2 cellular contexts compared by ENCODE assay signal in the genomic region with DNA sequence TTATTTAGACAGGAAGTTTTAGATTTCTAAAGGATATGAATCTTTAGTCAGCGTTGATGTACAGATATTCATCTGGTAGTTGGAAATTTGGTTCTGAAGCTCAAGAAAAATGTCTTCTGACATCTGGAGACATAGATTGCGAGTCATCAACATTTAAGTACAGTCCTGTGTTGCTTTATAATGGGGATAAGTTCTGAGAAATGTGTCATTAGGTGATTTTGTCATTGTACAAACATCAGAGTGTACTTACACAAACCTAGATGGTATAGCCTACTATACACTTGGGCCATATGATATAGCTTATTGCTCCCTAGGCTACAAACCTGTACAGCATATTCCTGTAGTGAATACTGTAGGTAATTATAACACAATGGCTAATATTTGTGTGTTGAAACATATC.
TF ChIP-seq lines count a peak whose summit lies in the region.

No MANE protein-coding gene starts in this region.

TF ChIP-seq in GM23338, 12 proteins besides CTCF, POLR2A, EP300 and RAD21 (continued from another document):
- no peak for TF ChIP-seq CREB1 (CRISPR knock-in tag; IDR thresholded peaks at IDR 0.05; ENCODE audit: low read depth)
- TF ChIP-seq, protein P1, sequence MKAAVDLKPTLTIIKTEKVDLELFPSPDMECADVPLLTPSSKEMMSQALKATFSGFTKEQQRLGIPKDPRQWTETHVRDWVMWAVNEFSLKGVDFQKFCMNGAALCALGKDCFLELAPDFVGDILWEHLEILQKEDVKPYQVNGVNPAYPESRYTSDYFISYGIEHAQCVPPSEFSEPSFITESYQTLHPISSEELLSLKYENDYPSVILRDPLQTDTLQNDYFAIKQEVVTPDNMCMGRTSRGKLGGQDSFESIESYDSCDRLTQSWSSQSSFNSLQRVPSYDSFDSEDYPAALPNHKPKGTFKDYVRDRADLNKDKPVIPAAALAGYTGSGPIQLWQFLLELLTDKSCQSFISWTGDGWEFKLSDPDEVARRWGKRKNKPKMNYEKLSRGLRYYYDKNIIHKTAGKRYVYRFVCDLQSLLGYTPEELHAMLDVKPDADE (IDR thresholded peaks at IDR 0.05), result no peak
- TF ChIP-seq ZNF331 (CRISPR knock-in tag; IDR thresholded peaks at IDR 0.05; ENCODE audit: low read depth), result no peak
- no peak for TF ChIP-seq ZNF114 (CRISPR knock-in tag; IDR thresholded peaks at IDR 0.05)
- TF ChIP-seq, protein P2, sequence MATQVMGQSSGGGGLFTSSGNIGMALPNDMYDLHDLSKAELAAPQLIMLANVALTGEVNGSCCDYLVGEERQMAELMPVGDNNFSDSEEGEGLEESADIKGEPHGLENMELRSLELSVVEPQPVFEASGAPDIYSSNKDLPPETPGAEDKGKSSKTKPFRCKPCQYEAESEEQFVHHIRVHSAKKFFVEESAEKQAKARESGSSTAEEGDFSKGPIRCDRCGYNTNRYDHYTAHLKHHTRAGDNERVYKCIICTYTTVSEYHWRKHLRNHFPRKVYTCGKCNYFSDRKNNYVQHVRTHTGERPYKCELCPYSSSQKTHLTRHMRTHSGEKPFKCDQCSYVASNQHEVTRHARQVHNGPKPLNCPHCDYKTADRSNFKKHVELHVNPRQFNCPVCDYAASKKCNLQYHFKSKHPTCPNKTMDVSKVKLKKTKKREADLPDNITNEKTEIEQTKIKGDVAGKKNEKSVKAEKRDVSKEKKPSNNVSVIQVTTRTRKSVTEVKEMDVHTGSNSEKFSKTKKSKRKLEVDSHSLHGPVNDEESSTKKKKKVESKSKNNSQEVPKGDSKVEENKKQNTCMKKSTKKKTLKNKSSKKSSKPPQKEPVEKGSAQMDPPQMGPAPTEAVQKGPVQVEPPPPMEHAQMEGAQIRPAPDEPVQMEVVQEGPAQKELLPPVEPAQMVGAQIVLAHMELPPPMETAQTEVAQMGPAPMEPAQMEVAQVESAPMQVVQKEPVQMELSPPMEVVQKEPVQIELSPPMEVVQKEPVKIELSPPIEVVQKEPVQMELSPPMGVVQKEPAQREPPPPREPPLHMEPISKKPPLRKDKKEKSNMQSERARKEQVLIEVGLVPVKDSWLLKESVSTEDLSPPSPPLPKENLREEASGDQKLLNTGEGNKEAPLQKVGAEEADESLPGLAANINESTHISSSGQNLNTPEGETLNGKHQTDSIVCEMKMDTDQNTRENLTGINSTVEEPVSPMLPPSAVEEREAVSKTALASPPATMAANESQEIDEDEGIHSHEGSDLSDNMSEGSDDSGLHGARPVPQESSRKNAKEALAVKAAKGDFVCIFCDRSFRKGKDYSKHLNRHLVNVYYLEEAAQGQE (IDR thresholded peaks at IDR 0.05; ENCODE audit: unreplicated experiment), result no peak
- TF ChIP-seq EZH2 (IDR thresholded peaks at IDR 0.05; ENCODE audit: low read depth, unreplicated experiment), result no peak
- no peak for TF ChIP-seq POLR2AphosphoS5 (IDR thresholded peaks at IDR 0.05; ENCODE audit: low read depth)
- TF ChIP-seq JUNB (IDR thresholded peaks at IDR 0.05; ENCODE audit: unreplicated experiment), result no peak
- TF ChIP-seq, protein P3, sequence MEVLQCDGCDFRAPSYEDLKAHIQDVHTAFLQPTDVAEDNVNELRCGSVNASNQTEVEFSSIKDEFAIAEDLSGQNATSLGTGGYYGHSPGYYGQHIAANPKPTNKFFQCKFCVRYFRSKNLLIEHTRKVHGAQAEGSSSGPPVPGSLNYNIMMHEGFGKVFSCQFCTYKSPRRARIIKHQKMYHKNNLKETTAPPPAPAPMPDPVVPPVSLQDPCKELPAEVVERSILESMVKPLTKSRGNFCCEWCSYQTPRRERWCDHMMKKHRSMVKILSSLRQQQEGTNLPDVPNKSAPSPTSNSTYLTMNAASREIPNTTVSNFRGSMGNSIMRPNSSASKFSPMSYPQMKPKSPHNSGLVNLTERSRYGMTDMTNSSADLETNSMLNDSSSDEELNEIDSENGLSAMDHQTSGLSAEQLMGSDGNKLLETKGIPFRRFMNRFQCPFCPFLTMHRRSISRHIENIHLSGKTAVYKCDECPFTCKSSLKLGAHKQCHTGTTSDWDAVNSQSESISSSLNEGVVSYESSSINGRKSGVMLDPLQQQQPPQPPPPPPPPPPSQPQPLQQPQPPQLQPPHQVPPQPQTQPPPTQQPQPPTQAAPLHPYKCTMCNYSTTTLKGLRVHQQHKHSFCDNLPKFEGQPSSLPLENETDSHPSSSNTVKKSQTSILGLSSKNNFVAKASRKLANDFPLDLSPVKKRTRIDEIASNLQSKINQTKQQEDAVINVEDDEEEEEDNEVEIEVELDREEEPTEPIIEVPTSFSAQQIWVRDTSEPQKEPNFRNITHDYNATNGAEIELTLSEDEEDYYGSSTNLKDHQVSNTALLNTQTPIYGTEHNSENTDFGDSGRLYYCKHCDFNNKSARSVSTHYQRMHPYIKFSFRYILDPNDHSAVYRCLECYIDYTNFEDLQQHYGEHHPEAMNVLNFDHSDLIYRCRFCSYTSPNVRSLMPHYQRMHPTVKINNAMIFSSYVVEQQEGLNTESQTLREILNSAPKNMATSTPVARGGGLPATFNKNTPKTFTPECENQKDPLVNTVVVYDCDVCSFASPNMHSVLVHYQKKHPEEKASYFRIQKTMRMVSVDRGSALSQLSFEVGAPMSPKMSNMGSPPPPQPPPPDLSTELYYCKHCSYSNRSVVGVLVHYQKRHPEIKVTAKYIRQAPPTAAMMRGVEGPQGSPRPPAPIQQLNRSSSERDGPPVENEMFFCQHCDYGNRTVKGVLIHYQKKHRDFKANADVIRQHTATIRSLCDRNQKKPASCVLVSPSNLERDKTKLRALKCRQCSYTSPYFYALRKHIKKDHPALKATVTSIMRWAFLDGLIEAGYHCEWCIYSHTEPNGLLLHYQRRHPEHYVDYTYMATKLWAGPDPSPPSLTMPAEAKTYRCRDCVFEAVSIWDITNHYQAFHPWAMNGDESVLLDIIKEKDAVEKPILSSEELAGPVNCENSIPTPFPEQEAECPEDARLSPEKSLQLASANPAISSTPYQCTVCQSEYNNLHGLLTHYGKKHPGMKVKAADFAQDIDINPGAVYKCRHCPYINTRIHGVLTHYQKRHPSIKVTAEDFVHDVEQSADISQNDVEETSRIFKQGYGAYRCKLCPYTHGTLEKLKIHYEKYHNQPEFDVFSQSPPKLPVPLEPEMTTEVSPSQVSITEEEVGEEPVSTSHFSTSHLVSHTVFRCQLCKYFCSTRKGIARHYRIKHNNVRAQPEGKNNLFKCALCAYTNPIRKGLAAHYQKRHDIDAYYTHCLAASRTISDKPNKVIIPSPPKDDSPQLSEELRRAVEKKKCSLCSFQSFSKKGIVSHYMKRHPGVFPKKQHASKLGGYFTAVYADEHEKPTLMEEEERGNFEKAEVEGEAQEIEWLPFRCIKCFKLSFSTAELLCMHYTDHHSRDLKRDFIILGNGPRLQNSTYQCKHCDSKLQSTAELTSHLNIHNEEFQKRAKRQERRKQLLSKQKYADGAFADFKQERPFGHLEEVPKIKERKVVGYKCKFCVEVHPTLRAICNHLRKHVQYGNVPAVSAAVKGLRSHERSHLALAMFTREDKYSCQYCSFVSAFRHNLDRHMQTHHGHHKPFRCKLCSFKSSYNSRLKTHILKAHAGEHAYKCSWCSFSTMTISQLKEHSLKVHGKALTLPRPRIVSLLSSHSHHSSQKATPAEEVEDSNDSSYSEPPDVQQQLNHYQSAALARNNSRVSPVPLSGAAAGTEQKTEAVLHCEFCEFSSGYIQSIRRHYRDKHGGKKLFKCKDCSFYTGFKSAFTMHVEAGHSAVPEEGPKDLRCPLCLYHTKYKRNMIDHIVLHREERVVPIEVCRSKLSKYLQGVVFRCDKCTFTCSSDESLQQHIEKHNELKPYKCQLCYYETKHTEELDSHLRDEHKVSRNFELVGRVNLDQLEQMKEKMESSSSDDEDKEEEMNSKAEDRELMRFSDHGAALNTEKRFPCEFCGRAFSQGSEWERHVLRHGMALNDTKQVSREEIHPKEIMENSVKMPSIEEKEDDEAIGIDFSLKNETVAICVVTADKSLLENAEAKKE (CRISPR knock-in tag; IDR thresholded peaks at IDR 0.05), result no peak
- TF ChIP-seq STAT1 (IDR thresholded peaks at IDR 0.05; ENCODE audit: unreplicated experiment), result no peak
TF ChIP-seq in GM23338: peak in this region for 0.

TF ChIP-seq in WTC11, 78 proteins besides CTCF, POLR2A, EP300 and RAD21 (continued from another document and continues in another):
- TF ChIP-seq, protein P4, sequence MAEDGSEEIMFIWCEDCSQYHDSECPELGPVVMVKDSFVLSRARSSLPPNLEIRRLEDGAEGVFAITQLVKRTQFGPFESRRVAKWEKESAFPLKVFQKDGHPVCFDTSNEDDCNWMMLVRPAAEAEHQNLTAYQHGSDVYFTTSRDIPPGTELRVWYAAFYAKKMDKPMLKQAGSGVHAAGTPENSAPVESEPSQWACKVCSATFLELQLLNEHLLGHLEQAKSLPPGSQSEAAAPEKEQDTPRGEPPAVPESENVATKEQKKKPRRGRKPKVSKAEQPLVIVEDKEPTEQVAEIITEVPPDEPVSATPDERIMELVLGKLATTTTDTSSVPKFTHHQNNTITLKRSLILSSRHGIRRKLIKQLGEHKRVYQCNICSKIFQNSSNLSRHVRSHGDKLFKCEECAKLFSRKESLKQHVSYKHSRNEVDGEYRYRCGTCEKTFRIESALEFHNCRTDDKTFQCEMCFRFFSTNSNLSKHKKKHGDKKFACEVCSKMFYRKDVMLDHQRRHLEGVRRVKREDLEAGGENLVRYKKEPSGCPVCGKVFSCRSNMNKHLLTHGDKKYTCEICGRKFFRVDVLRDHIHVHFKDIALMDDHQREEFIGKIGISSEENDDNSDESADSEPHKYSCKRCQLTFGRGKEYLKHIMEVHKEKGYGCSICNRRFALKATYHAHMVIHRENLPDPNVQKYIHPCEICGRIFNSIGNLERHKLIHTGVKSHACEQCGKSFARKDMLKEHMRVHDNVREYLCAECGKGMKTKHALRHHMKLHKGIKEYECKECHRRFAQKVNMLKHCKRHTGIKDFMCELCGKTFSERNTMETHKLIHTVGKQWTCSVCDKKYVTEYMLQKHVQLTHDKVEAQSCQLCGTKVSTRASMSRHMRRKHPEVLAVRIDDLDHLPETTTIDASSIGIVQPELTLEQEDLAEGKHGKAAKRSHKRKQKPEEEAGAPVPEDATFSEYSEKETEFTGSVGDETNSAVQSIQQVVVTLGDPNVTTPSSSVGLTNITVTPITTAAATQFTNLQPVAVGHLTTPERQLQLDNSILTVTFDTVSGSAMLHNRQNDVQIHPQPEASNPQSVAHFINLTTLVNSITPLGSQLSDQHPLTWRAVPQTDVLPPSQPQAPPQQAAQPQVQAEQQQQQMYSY (CRISPR knock-in tag; IDR thresholded peaks at IDR 0.05), result no peak
- TF ChIP-seq, protein P5, sequence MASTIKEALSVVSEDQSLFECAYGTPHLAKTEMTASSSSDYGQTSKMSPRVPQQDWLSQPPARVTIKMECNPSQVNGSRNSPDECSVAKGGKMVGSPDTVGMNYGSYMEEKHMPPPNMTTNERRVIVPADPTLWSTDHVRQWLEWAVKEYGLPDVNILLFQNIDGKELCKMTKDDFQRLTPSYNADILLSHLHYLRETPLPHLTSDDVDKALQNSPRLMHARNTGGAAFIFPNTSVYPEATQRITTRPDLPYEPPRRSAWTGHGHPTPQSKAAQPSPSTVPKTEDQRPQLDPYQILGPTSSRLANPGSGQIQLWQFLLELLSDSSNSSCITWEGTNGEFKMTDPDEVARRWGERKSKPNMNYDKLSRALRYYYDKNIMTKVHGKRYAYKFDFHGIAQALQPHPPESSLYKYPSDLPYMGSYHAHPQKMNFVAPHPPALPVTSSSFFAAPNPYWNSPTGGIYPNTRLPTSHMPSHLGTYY (CRISPR knock-in tag; IDR thresholded peaks at IDR 0.05), result no peak
- TF ChIP-seq, protein P6, sequence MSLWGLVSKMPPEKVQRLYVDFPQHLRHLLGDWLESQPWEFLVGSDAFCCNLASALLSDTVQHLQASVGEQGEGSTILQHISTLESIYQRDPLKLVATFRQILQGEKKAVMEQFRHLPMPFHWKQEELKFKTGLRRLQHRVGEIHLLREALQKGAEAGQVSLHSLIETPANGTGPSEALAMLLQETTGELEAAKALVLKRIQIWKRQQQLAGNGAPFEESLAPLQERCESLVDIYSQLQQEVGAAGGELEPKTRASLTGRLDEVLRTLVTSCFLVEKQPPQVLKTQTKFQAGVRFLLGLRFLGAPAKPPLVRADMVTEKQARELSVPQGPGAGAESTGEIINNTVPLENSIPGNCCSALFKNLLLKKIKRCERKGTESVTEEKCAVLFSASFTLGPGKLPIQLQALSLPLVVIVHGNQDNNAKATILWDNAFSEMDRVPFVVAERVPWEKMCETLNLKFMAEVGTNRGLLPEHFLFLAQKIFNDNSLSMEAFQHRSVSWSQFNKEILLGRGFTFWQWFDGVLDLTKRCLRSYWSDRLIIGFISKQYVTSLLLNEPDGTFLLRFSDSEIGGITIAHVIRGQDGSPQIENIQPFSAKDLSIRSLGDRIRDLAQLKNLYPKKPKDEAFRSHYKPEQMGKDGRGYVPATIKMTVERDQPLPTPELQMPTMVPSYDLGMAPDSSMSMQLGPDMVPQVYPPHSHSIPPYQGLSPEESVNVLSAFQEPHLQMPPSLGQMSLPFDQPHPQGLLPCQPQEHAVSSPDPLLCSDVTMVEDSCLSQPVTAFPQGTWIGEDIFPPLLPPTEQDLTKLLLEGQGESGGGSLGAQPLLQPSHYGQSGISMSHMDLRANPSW (CRISPR knock-in tag; conservative IDR thresholded peaks at IDR 0.05; ENCODE audit: low read depth), result no peak
- TF ChIP-seq, protein P7, sequence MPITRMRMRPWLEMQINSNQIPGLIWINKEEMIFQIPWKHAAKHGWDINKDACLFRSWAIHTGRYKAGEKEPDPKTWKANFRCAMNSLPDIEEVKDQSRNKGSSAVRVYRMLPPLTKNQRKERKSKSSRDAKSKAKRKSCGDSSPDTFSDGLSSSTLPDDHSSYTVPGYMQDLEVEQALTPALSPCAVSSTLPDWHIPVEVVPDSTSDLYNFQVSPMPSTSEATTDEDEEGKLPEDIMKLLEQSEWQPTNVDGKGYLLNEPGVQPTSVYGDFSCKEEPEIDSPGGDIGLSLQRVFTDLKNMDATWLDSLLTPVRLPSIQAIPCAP (CRISPR knock-in tag; IDR thresholded peaks at IDR 0.05), result no peak
- TF ChIP-seq, protein P8, sequence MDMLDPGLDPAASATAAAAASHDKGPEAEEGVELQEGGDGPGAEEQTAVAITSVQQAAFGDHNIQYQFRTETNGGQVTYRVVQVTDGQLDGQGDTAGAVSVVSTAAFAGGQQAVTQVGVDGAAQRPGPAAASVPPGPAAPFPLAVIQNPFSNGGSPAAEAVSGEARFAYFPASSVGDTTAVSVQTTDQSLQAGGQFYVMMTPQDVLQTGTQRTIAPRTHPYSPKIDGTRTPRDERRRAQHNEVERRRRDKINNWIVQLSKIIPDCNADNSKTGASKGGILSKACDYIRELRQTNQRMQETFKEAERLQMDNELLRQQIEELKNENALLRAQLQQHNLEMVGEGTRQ (CRISPR knock-in tag; IDR thresholded peaks at IDR 0.05), result no peak
- TF ChIP-seq KAT7 (CRISPR knock-in tag; IDR thresholded peaks at IDR 0.05; ENCODE audit: borderline replicate concordance) (no peak), GRHL2 (CRISPR knock-in tag; IDR thresholded peaks at IDR 0.05; ENCODE audit: insufficient replicate concordance, severe bottlenecking) (no peak), NR2C2 (CRISPR knock-in tag; IDR thresholded peaks at IDR 0.05) (no peak), ETV6 (CRISPR knock-in tag; IDR thresholded peaks at IDR 0.05) (no peak)
- TF ChIP-seq, protein P9, sequence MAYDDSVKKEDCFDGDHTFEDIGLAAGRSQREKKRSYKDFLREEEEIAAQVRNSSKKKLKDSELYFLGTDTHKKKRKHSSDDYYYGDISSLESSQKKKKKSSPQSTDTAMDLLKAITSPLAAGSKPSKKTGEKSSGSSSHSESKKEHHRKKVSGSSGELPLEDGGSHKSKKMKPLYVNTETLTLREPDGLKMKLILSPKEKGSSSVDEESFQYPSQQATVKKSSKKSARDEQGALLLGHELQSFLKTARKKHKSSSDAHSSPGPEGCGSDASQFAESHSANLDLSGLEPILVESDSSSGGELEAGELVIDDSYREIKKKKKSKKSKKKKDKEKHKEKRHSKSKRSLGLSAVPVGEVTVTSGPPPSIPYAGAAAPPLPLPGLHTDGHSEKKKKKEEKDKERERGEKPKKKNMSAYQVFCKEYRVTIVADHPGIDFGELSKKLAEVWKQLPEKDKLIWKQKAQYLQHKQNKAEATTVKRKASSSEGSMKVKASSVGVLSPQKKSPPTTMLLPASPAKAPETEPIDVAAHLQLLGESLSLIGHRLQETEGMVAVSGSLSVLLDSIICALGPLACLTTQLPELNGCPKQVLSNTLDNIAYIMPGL (CRISPR knock-in tag; IDR thresholded peaks at IDR 0.05), result no peak
